In genomic region chr21:44701023-44701400, GRCh38 we compare ENCODE assay signal across 2 cellular contexts.
TF ChIP-seq lines count a peak whose summit lies in the region.

No MANE protein-coding gene starts in this region.

TF ChIP-seq in SK-N-SH, 30 proteins besides CTCF, POLR2A, EP300 and RAD21:
- TF ChIP-seq EZH2phosphoT487 (IDR thresholded peaks at IDR 0.05; ENCODE audit: borderline replicate concordance, low read depth) = no peak
- no peak for TF ChIP-seq ELF1 (IDR thresholded peaks at IDR 0.05)
- TF ChIP-seq YY1 (IDR thresholded peaks at IDR 0.05; ENCODE audit: low read depth) = no peak
- no peak for TF ChIP-seq SIN3A (IDR thresholded peaks at IDR 0.05; ENCODE audit: borderline replicate concordance, low read depth, low read length)
- no peak for TF ChIP-seq RCOR1 (IDR thresholded peaks at IDR 0.05; ENCODE audit: low read length)
- no peak for TF ChIP-seq JUND (IDR thresholded peaks at IDR 0.05)
- no peak for TF ChIP-seq IRF3 (IDR thresholded peaks at IDR 0.05; ENCODE audit: low read depth, low read length)
- TF ChIP-seq PBX3 (IDR thresholded peaks at IDR 0.05) = no peak
- TF ChIP-seq RFX5 (IDR thresholded peaks at IDR 0.05; ENCODE audit: low read length) = no peak
TF ChIP-seq in SK-N-SH: peak in this region for 0.

TF ChIP-seq in SK-N-SH treated with all-trans-retinoic acid at 6 μM for 48 hours, 23 proteins besides CTCF, POLR2A, EP300 and RAD21:
- TF ChIP-seq TOX (CRISPR knock-in tag; IDR thresholded peaks at IDR 0.05; ENCODE audit: borderline replicate concordance) (no peak), PATZ1 (CRISPR knock-in tag; IDR thresholded peaks at IDR 0.05; ENCODE audit: borderline replicate concordance) (no peak), CREB5 (CRISPR knock-in tag; IDR thresholded peaks at IDR 0.05; ENCODE audit: low read depth) (no peak), CSRNP3 (CRISPR knock-in tag; IDR thresholded peaks at IDR 0.05) (no peak), PPARA (CRISPR knock-in tag; IDR thresholded peaks at IDR 0.05; ENCODE audit: borderline replicate concordance) (no peak), ZNF565 (CRISPR knock-in tag; conservative IDR thresholded peaks at IDR 0.05; ENCODE audit: low read depth) (no peak)
